In the genomic region with DNA sequence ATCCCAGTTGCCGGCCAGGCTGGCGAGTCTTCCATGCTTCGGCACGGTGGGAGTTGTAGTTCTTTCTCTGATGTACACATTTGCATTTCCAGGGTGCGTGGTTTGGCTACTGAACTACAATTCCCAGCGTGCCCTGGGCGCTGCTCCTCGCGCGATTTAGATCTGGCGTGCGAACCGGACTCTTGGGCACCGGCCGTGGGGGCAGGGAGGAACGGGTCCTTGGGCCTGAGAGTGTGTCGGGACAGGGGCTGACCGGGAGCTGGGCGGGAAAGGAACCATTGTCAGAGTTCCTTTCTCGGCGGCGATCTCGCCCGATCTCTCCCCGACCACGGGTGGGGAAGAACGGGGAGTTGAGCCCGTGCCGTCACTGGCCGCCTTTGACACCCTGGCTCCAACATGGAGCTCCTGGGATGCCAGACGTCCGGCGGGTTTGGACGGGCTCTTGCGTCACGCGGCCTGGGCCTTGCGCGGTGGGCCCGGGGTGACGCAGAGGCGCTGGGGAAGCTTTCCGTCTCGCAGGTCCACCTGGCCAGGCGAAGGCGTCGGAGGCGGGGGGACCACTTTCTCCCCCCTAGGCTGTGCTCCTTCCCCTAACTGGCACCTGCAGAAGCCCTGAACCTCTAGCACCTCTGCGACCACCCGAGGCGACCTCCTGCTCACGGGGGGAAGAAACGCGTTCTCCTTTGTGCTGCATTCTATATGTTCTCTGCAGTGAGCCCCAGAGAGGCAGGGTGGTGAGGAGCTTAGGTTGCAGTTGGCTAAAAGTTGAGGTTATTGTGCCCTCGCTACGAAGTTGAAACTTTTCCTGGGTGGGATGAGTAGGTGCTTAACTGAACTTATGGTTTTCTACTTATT, we compare ENCODE assay signal across 8 cellular contexts. TPM values are rescaled to one million over a fixed set of nuclear protein-coding genes. Genes with fewer than 3 reads are reported as not detected.
DNase-seq lines count a peak whose midpoint lies in the region; ATAC-seq and TF ChIP-seq lines count a peak whose summit lies in the region.

No MANE protein-coding gene starts in this region.

- TF ChIP-seq RAD21 in liver (IDR thresholded peaks at IDR 0.05) = no peak

- intact Hi-C loops in dorsolateral prefrontal cortex (cut with DNase I) = loop anchor here in 1 of 2 donors (2.0 to 5.0 kb wide), 2 partner anchors 244 to 699 kb away; a partner anchor contains a TSS

- under 1% methylated on average over 56 of the region's 56 CpGs for WGBS in liver

- ATAC-seq in CD4-positive, CD25-positive, alpha-beta regulatory T cell (ENCODE audit: low read depth in 2 of 2) = peak; percentile 80 to 81
- peak; percentile 74 for ATAC-seq in GM19463 (IDR thresholded peaks at IDR 0.05; ENCODE audit: unreplicated experiment)

- H3K36me3 Mint-ChIP-seq in CD4-positive, CD25-positive, alpha-beta regulatory T cell = peaks cover 5% of the 10 kb centered on the region
- H3K36me3 Mint-ChIP-seq in activated CD4-positive, alpha-beta memory T cell treated with anti-CD3 and anti-CD28 coated beads, Interleukin-2, amount 10 ng/mL, durations not matched to agents 7 days and 5 days (ENCODE audit: low read depth) = peaks cover 6% of the 10 kb centered on the region

- H3K4me1 Mint-ChIP-seq in CD4-positive, CD25-positive, alpha-beta regulatory T cell = peaks cover 14 to 57% (median 44%) of the 10 kb centered on the region in 4 donors
- peaks cover 42% of the 10 kb centered on the region for H3K4me1 Mint-ChIP-seq in activated CD4-positive, alpha-beta memory T cell treated with anti-CD3 and anti-CD28 coated beads, Interleukin-2, amount 10 ng/mL, durations not matched to agents 7 days and 5 days

- H3K4me3 Mint-ChIP-seq in CD4-positive, CD25-positive, alpha-beta regulatory T cell = peak overlapping the region; percentile 96 to 100 (median 98)
- peak overlapping the region; percentile 94 for H3K4me3 Mint-ChIP-seq in activated CD4-positive, alpha-beta memory T cell treated with anti-CD3 and anti-CD28 coated beads, Interleukin-2, amount 10 ng/mL, durations not matched to agents 7 days and 5 days

- H3K9me3 ChIP-seq in CD4-positive, CD25-positive, alpha-beta regulatory T cell (ENCODE audit: control insufficient read depth in 2 of 2, low read length in 2 of 2) = no peaks in the 10 kb centered on the region
- no peaks in the 10 kb centered on the region for H3K9me3 ChIP-seq in liver (ENCODE audit: control insufficient read depth in 4 of 4, low read length in 3 of 4)

- H3K9me3 Mint-ChIP-seq in CD4-positive, CD25-positive, alpha-beta regulatory T cell = no peaks in the 10 kb centered on the region
- H3K9me3 Mint-ChIP-seq in activated CD4-positive, alpha-beta memory T cell treated with anti-CD3 and anti-CD28 coated beads, Interleukin-2, amount 10 ng/mL, durations not matched to agents 7 days and 5 days = no peaks in the 10 kb centered on the region

- peak overlapping the region; percentile 89 to 100 for H3K9ac ChIP-seq in liver (ENCODE audit: low read depth in 1 of 2, low read length in 2 of 2)

- H3K27me3 ChIP-seq in CD4-positive, CD25-positive, alpha-beta regulatory T cell (ENCODE audit: control insufficient read depth, insufficient read depth, low read length) = no peaks in the 10 kb centered on the region
- no peaks in the 10 kb centered on the region for H3K27me3 ChIP-seq in dorsolateral prefrontal cortex
- H3K27me3 ChIP-seq in liver (ENCODE audit: control insufficient read depth in 4 of 4, insufficient read depth in 4 of 4, low read length in 3 of 4) = no peaks in the 10 kb centered on the region

- peak; percentile 82 to 96 (median 91) for DNase-seq in CD4-positive, CD25-positive, alpha-beta regulatory T cell
- DNase-seq in HK-2 (ENCODE audit: unreplicated experiment) (peak; percentile 94), NCI-H82 (lab: John Stamatoyannopoulos, UW) (peak; percentile 98), dorsolateral prefrontal cortex (peak; percentile 92 to 98 (median 96))
- DNase-seq in activated CD4-positive, alpha-beta memory T cell treated with anti-CD3 and anti-CD28 coated beads, Interleukin-2, amount 10 ng/mL, durations not matched to agents 7 days and 5 days = peak; percentile 92
- DNase-seq in stimulated activated CD4-positive, alpha-beta T cell treated with anti-CD3 and anti-CD28 coated beads, Interleukin-2, amount 100 ng/mL, for 48 hours = peak; percentile 74 to 75

- H3K4me1 ChIP-seq in CD4-positive, CD25-positive, alpha-beta regulatory T cell (ENCODE audit: control insufficient read depth, insufficient read depth, low read length, poor library complexity, severe bottlenecking) = peaks cover 30% of the 10 kb centered on the region
- H3K4me1 ChIP-seq in liver (ENCODE audit: control insufficient read depth in 4 of 4, insufficient read depth in 4 of 4, low read length in 3 of 4) = peaks cover 2 to 31% (median 5%) of the 10 kb centered on the region in 4 donors

- H3K4me3 ChIP-seq in CD4-positive, CD25-positive, alpha-beta regulatory T cell (ENCODE audit: low read depth, low read length) = peak overlapping the region; percentile 90
- H3K4me3 ChIP-seq in dorsolateral prefrontal cortex = peak overlapping the region; percentile 64 to 100 (median 97)
- H3K4me3 ChIP-seq in liver (ENCODE audit: low read depth in 1 of 3, low read length in 3 of 3) = peak overlapping the region; percentile 84 to 92 (median 88)

- peak in 15 of 56 donors; percentile 8 to 38 (median 22) for TF ChIP-seq CTCF in dorsolateral prefrontal cortex (IDR thresholded peaks at IDR 0.05 in 54 of 56, conservative IDR thresholded peaks at IDR 0.05 in 2 of 56; ENCODE audit: low read depth in 1 of 56, partially characterized antibody in 56 of 56)
- TF ChIP-seq CTCF in liver (IDR thresholded peaks at IDR 0.05; ENCODE audit: low read depth, low read length, missing input control) = no peak

- peak overlapping the region; percentile 99 for H3K27ac ChIP-seq in CD4-positive, CD25-positive, alpha-beta regulatory T cell (ENCODE audit: insufficient read depth, low read length, poor library complexity, severe bottlenecking)
- H3K27ac ChIP-seq in dorsolateral prefrontal cortex (peak overlapping the region; percentile 54 to 99 (median 96)), liver (ENCODE audit: low read depth in 1 of 2, low read length in 2 of 2) (peak overlapping the region; percentile 99 to 100)

- H3K27me3 Mint-ChIP-seq in CD4-positive, CD25-positive, alpha-beta regulatory T cell = no peaks in the 10 kb centered on the region
- H3K27me3 Mint-ChIP-seq in activated CD4-positive, alpha-beta memory T cell treated with anti-CD3 and anti-CD28 coated beads, Interleukin-2, amount 10 ng/mL, durations not matched to agents 7 days and 5 days = no peaks in the 10 kb centered on the region

- H3K36me3 ChIP-seq in CD4-positive, CD25-positive, alpha-beta regulatory T cell (ENCODE audit: control insufficient read depth, insufficient read depth, low read length) = peaks cover 2% of the 10 kb centered on the region
- H3K36me3 ChIP-seq in liver (ENCODE audit: control insufficient read depth in 4 of 4, insufficient read depth in 3 of 4, low read depth in 1 of 4, low read length in 3 of 4) = peaks cover 2 to 5% (median 4%) of the 10 kb centered on the region in 4 donors

- POLR2A ChIA-PET in activated CD4-positive, alpha-beta memory T cell treated with anti-CD3 and anti-CD28 coated beads, Interleukin-2, amount 10 ng/mL, durations not matched to agents 7 days and 5 days (lab: Charles Lee) = interaction anchor here (0.7 to 4.5 kb wide), 23 partner anchors 8 to 624 kb away, joined by 3 to 33 read pairs (median 4); a partner anchor contains a TSS

- CTCF ChIA-PET in activated CD4-positive, alpha-beta memory T cell treated with anti-CD3 and anti-CD28 coated beads, Interleukin-2, amount 10 ng/mL, durations not matched to agents 7 days and 5 days (lab: Charles Lee) = interaction anchor here (1.0 to 2.0 kb wide), 7 partner anchors 8 to 246 kb away, joined by 3 to 9 read pairs (median 3); a partner anchor contains a TSS

- H3K27ac Mint-ChIP-seq in CD4-positive, CD25-positive, alpha-beta regulatory T cell = peak overlapping the region; percentile 94 to 100 (median 99)
- peak overlapping the region; percentile 98 for H3K27ac Mint-ChIP-seq in activated CD4-positive, alpha-beta memory T cell treated with anti-CD3 and anti-CD28 coated beads, Interleukin-2, amount 10 ng/mL, durations not matched to agents 7 days and 5 days

TF ChIP-seq in liver, 16 proteins besides CTCF, POLR2A, EP300 and RAD21 (continues in another document):
- TF ChIP-seq FOXA2 (IDR thresholded peaks at IDR 0.05) = no peak
- TF ChIP-seq JUND (IDR thresholded peaks at IDR 0.05) = no peak
- TF ChIP-seq, protein P1, sequence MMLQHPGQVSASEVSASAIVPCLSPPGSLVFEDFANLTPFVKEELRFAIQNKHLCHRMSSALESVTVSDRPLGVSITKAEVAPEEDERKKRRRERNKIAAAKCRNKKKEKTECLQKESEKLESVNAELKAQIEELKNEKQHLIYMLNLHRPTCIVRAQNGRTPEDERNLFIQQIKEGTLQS (IDR thresholded peaks at IDR 0.05) = peak; percentile 62
- no peak for TF ChIP-seq HNF4G (IDR thresholded peaks at IDR 0.05)

RNA-seq across cellular contexts. Expression of a gene that starts 0.8 kb away (rescaled TPM):
- total RNA-seq in CD4-positive, CD25-positive, alpha-beta regulatory T cell = 258 TPM
- polyA plus RNA-seq in CD4-positive, CD25-positive, alpha-beta regulatory T cell = 10 to 100 TPM; 28.1 to 37.4 (median 33.2) TPM
- total RNA-seq in activated CD4-positive, alpha-beta memory T cell treated with anti-CD3 and anti-CD28 coated beads, Interleukin-2, amount 10 ng/mL, durations not matched to agents 7 days and 5 days = 10 to 100 TPM; 33.4 to 36.1 TPM
- total RNA-seq in dorsolateral prefrontal cortex (100 to 1,000 TPM in 4 of 120 experiments, 10 to 100 TPM in 116; 39.0 to 110 (median 58.1) TPM), liver (10 to 100 TPM; 11.5 to 30.6 TPM)
- 10 to 100 TPM in 1 of 2 donors, 1 to 10 TPM in 1; 7.7 to 35.6 TPM for polyA plus RNA-seq in liver

RNA-seq across cellular contexts. Expression of a gene that starts 29.8 kb away (rescaled TPM):
- 3.6 TPM for total RNA-seq in CD4-positive, CD25-positive, alpha-beta regulatory T cell
- under 1 TPM in 2 of 4 donors, not detected in 2; 0.22 to 0.45 TPM for polyA plus RNA-seq in CD4-positive, CD25-positive, alpha-beta regulatory T cell
- total RNA-seq in activated CD4-positive, alpha-beta memory T cell treated with anti-CD3 and anti-CD28 coated beads, Interleukin-2, amount 10 ng/mL, durations not matched to agents 7 days and 5 days = 1 to 10 TPM; 1.0 to 1.2 TPM
- total RNA-seq in dorsolateral prefrontal cortex (10 to 100 TPM in 9 of 120 experiments, 1 to 10 TPM in 111; 1.6 to 18.2 (median 5.1) TPM), liver (1 to 10 TPM in 1 of 2 donors, under 1 TPM in 1; 0.75 to 3.6 TPM)
- 1 to 10 TPM in 1 of 2 donors, under 1 TPM in 1; 0.40 to 1.1 TPM for polyA plus RNA-seq in liver

Comparison
In these comparisons a context has a peak if more than half of its experiments do, and no peak if none do; other contexts are left out.
1. Peak in every context shown above with its lines: DNase-seq, ATAC-seq, H3K4me3 ChIP-seq and H3K27ac ChIP-seq.